ENCODE assay signal across 19 cellular contexts in the genomic region with DNA sequence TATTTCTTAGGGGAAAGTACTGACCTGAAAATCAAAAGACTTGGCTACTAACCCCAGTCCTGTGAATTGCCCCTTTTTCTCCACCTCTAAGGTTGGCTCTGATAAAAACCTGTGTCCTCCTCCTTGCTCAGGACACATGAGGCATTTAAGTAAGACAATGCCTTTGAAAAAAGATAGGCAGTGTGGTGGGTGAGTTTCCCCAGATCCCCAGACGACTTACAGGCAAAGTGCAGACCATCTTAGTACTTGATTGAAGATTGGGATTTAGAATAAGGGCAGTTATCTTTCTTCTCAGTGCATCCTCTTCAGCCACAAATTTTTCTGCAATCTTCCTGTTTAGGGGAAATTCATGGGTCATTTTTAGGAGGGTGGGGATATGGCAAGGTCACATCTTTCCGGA.
"Had no signal": no experiment of that assay in that cellular context is flagged by ENCODE, and none has a peak within 500 bp of the region (broad histone marks: within the 10 kb centered on the region; RNA-seq: fewer than 3 reads in every experiment).

No MANE protein-coding gene starts in this region.

- FAIRE-seq: colon, islet of Langerhans had no signal

- H3K4me3 Mint-ChIP-seq: dendritic cell treated with granulocyte-macrophage colony-stimulating factor and Interleukin-4, amounts not matched to agents 40 ng/mL and 50 ng/mL, for 4 days; effector memory CD8-positive, alpha-beta T cell; naive thymus-derived CD4-positive, alpha-beta T cell; nephron progenitor cell; stimulated activated naive B cell treated with anti-CD40 and anti-IgM and Interleukin-4, amounts not matched to agents 10 μg/mL and 1 μg/mL and 100 μg/mL, for 72 hours had no signal

- H3K4me3 ChIP-seq: hepatocyte, spleen, stomach had no signal

- H3K27ac ChIP-seq: foreskin keratinocyte, hepatocyte, neutrophil, spleen, stomach had no signal

- H3K9me3 Mint-ChIP-seq: dendritic cell treated with granulocyte-macrophage colony-stimulating factor and Interleukin-4, amounts not matched to agents 40 ng/mL and 50 ng/mL, for 4 days; effector memory CD8-positive, alpha-beta T cell; naive thymus-derived CD4-positive, alpha-beta T cell; nephron progenitor cell; stimulated activated naive B cell treated with anti-CD40 and anti-IgM and Interleukin-4, amounts not matched to agents 10 μg/mL and 1 μg/mL and 100 μg/mL, for 72 hours had no signal

- H3K27me3 Mint-ChIP-seq: dendritic cell treated with granulocyte-macrophage colony-stimulating factor and Interleukin-4, amounts not matched to agents 40 ng/mL and 50 ng/mL, for 4 days; effector memory CD8-positive, alpha-beta T cell; naive thymus-derived CD4-positive, alpha-beta T cell; stimulated activated naive B cell treated with anti-CD40 and anti-IgM and Interleukin-4, amounts not matched to agents 10 μg/mL and 1 μg/mL and 100 μg/mL, for 72 hours had no signal

- DNase-seq: effector memory CD8-positive, alpha-beta T cell; kidney glomerular epithelial cell; mesendoderm; naive thymus-derived CD4-positive, alpha-beta T cell; nephron progenitor cell; spleen; stimulated activated CD4-positive, alpha-beta T cell treated with anti-CD3 and anti-CD28 coated beads, Interleukin-15, amount 100 ng/mL, for 24 hours; stimulated activated CD4-positive, alpha-beta T cell treated with anti-CD3 and anti-CD28 coated beads, Interleukin-1b, Interleukin-23, amount 100 ng/mL, for 48 hours; stimulated activated CD4-positive, alpha-beta T cell treated with anti-CD3 and anti-CD28 coated beads, Interleukin-4, amount 100 ng/mL, for 24 hours; stimulated activated naive B cell treated with anti-CD40 and anti-IgM and Interleukin-4, amounts not matched to agents 10 μg/mL and 1 μg/mL and 100 μg/mL, for 72 hours; stomach; substantia nigra; trophoblast cell had no signal

- H3K4me1 Mint-ChIP-seq: naive thymus-derived CD4-positive, alpha-beta T cell; nephron progenitor cell; stimulated activated naive B cell treated with anti-CD40 and anti-IgM and Interleukin-4, amounts not matched to agents 10 μg/mL and 1 μg/mL and 100 μg/mL, for 72 hours had no signal

- H3K4me1 ChIP-seq: foreskin keratinocyte, spleen, stomach had no signal

- H3K27ac Mint-ChIP-seq: dendritic cell treated with granulocyte-macrophage colony-stimulating factor and Interleukin-4, amounts not matched to agents 40 ng/mL and 50 ng/mL, for 4 days; naive thymus-derived CD4-positive, alpha-beta T cell; nephron progenitor cell; stimulated activated naive B cell treated with anti-CD40 and anti-IgM and Interleukin-4, amounts not matched to agents 10 μg/mL and 1 μg/mL and 100 μg/mL, for 72 hours had no signal

- H3K9me3 ChIP-seq: neutrophil, spleen, stomach had no signal

- H3K27me3 ChIP-seq: foreskin keratinocyte, hepatocyte, neutrophil, spleen, stomach had no signal
